Comparison of ENCODE assay signal across 1 cellular context in genomic region chr11:68980776-68981065, GRCh38.
TF ChIP-seq lines count a peak whose summit lies in the region.

A gene with protein sequence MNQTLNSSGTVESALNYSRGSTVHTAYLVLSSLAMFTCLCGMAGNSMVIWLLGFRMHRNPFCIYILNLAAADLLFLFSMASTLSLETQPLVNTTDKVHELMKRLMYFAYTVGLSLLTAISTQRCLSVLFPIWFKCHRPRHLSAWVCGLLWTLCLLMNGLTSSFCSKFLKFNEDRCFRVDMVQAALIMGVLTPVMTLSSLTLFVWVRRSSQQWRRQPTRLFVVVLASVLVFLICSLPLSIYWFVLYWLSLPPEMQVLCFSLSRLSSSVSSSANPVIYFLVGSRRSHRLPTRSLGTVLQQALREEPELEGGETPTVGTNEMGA (minus strand): TSS chr11:68980986. CDS start chr11:68980986, 0 bp downstream.

TF ChIP-seq in HepG2, 621 proteins besides CTCF, POLR2A, EP300 and RAD21:
- no peak for TF ChIP-seq ZBTB10 (CRISPR knock-in tag; IDR thresholded peaks at IDR 0.05; ENCODE audit: borderline replicate concordance)
- TF ChIP-seq, protein P1, sequence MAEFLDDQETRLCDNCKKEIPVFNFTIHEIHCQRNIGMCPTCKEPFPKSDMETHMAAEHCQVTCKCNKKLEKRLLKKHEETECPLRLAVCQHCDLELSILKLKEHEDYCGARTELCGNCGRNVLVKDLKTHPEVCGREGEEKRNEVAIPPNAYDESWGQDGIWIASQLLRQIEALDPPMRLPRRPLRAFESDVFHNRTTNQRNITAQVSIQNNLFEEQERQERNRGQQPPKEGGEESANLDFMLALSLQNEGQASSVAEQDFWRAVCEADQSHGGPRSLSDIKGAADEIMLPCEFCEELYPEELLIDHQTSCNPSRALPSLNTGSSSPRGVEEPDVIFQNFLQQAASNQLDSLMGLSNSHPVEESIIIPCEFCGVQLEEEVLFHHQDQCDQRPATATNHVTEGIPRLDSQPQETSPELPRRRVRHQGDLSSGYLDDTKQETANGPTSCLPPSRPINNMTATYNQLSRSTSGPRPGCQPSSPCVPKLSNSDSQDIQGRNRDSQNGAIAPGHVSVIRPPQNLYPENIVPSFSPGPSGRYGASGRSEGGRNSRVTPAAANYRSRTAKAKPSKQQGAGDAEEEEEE (CRISPR knock-in tag; IDR thresholded peaks at IDR 0.05; ENCODE audit: borderline replicate concordance), result no peak
- TF ChIP-seq NCOR1 (IDR thresholded peaks at IDR 0.05; ENCODE audit: borderline replicate concordance, low read length), result no peak
- no peak for TF ChIP-seq ZNF232 (CRISPR knock-in tag; IDR thresholded peaks at IDR 0.05; ENCODE audit: borderline replicate concordance)
- no peak for TF ChIP-seq ARHGAP35 (CRISPR knock-in tag; IDR thresholded peaks at IDR 0.05; ENCODE audit: borderline replicate concordance)
- no peak for TF ChIP-seq LCORL (IDR thresholded peaks at IDR 0.05)
- TF ChIP-seq LCORL (CRISPR knock-in tag; IDR thresholded peaks at IDR 0.05), result no peak
- no peak for TF ChIP-seq MYC (CRISPR knock-in tag; IDR thresholded peaks at IDR 0.05; ENCODE audit: borderline replicate concordance)
- TF ChIP-seq ZNF772 (CRISPR knock-in tag; IDR thresholded peaks at IDR 0.05), result no peak
- no peak for TF ChIP-seq NKX3-1 (CRISPR knock-in tag; IDR thresholded peaks at IDR 0.05)
- no peak for TF ChIP-seq KLF13 (CRISPR knock-in tag; IDR thresholded peaks at IDR 0.05)
